10 cellular contexts compared by ENCODE assay signal in the genomic region with DNA sequence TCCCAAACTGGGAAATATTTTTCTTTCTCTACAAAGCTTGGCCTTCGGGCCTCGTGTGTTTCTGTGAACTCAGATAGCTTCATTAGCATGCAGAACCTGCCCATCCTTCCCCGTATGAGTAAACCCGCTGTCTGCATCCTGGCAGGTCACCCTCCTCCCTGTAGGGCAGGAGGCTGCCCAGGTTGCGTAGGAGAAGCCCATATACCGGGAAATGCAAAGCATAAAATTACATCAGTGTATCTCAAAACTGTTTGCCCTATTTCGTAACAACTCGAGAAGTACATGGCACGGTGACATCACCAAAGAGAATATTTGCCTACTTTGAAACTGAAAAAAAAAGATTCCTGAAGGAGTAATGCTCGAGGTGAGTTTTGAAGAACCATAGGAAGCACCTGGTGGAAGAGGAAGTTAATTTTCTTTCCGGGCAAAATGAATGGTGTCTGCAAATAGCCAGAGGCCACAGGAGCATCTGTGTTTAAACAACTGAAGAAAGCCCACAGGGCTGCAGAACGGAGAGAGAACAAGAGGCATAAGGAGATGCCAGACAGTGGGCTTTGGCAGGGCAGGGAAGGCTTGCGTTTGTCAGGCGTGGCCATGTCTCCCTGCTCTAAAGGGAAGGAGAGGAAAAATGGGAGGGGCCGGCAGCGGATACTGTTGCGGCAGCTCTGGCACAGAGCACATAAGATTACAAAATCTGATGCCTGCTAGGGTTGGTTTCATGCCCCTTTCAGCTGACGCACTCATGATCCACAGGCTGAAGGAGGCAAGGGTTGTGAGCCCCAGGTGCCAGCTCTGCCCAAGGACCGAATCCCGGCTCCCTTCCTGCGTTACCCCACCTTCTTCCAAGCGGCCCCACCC.
DNase-seq lines count a peak whose midpoint lies in the region; ATAC-seq, FAIRE-seq and TF ChIP-seq lines count a peak whose summit lies in the region.
"Had no signal": no experiment of that assay in that cellular context is flagged by ENCODE, and none has a peak within 500 bp of the region (broad histone marks: within the 10 kb centered on the region; RNA-seq: fewer than 3 reads in every experiment).

No MANE protein-coding gene starts in this region.

- FAIRE-seq in D721Med (lab: Jason Lieb, UNC), result no peak

- H3K27me3 ChIP-seq in IMR-90 (ENCODE audit: control insufficient read depth, insufficient read depth, low read length) (peaks cover 29% of the 10 kb centered on the region), PC-9 (ENCODE audit: insufficient read depth, low read depth) (no peaks in the 10 kb centered on the region), foreskin keratinocyte (no peaks in the 10 kb centered on the region)

- in situ Hi-C loops in IMR-90 (cut with MboI; ENCODE audit: low sequenced_read_pairs), result no loop called here

- H3K9ac ChIP-seq in IMR-90 (ENCODE audit: low read depth, low read length), result no peak overlapping the region

- TF ChIP-seq CTCF in IMR-90 (conservative IDR thresholded peaks at IDR 0.05; ENCODE audit: low read depth, low read length), result no peak
- no peak for TF ChIP-seq CTCF in PC-9 (conservative IDR thresholded peaks at IDR 0.05)
- no peak for TF ChIP-seq CTCF in foreskin keratinocyte (conservative IDR thresholded peaks at IDR 0.05)
- no peak for TF ChIP-seq CTCF in D721Med (IDR thresholded peaks at IDR 0.05; ENCODE audit: insufficient read depth, missing control alignments)

- no peak overlapping the region for H3K14ac ChIP-seq in IMR-90 (replicated peaks; ENCODE audit: low read depth, low read length)

- no peak overlapping the region for H2BK15ac ChIP-seq in IMR-90 (ENCODE audit: low read depth, low read length)

- H3K27ac ChIP-seq in IMR-90 (ENCODE audit: insufficient read depth, low read length) (no peak overlapping the region), PC-9 (peak overlapping the region; percentile 89), foreskin keratinocyte (no peak overlapping the region)
- H3K27ac ChIP-seq: VCaP had no signal

- BruUV-seq in IMR-90 (replicated peaks; lab: Mats Ljungman, UMichigan), result no TSS peak
- BruUV-seq in PC-9 (replicated peaks; lab: Mats Ljungman, UMichigan), result no TSS peak

- H3K9me1 ChIP-seq in IMR-90 (ENCODE audit: insufficient read depth, low read length), result no peaks in the 10 kb centered on the region

- no peak for TF ChIP-seq POLR2A in IMR-90 (IDR thresholded peaks at IDR 0.05; ENCODE audit: low read depth, low read length)

- H3K18ac ChIP-seq in IMR-90 (ENCODE audit: low read depth, low read length), result no peak overlapping the region

- DNase-seq in IMR-90 (no peak), PC-9 (peak; percentile 41 to 96), foreskin keratinocyte (no peak), sciatic nerve (ENCODE audit: low spot score) (peak; percentile 67), D721Med (ENCODE audit: insufficient read length, low spot score) (no peak), dedifferentiated amniotic fluid mesenchymal stem cell (ENCODE audit: extremely low spot score) (no peak), NCI-H1436 (lab: John Stamatoyannopoulos, UW) (no peak)
- DNase-seq: immature natural killer cell had no signal

- H3K4me3 ChIP-seq in IMR-90 (ENCODE audit: insufficient read depth, low read depth, low read length) (no peak overlapping the region), PC-9 (peak overlapping the region; percentile 25; the same call in 1 of the 2 replicates)

- WGBS in IMR-90 (ENCODE audit: extremely low coverage in 2 of 2, insufficient read length in 1 of 2), 2 experiments, result 92% methylated on average over 13 of the region's 22 CpGs; no CpG with 5 or more reads in 1 of the 2 experiments

- H3F3A ChIP-seq in PC-9 (ENCODE audit: insufficient read depth, low read depth), result peaks cover 31% of the 10 kb centered on the region

- no peak overlapping the region for H3K4ac ChIP-seq in IMR-90 (ENCODE audit: low read depth, low read length)

- intact Hi-C loops in IMR-90 (cut with micrococcal nuclease) (no loop called here), PC-9 (cut with micrococcal nuclease; ENCODE audit: unreplicated experiment) (loop anchor here (1.0 kb wide), 1 partner anchor 433 kb away; no protein-coding TSS in a partner anchor), sciatic nerve (cut with DNase I) (no loop called here)

- H4K8ac ChIP-seq in IMR-90 (ENCODE audit: low read depth in 2 of 2, low read length in 2 of 2), result no peak overlapping the region

- H3K23ac ChIP-seq in IMR-90 (ENCODE audit: low read depth, low read length), result no peak overlapping the region

- H2AFZ ChIP-seq in IMR-90 (replicated peaks; ENCODE audit: low read length, poor library complexity) (no peak overlapping the region), PC-9 (peak overlapping the region; percentile 71)

- no peak overlapping the region for H2AK9ac ChIP-seq in IMR-90 (replicated peaks; ENCODE audit: low read depth, low read length, poor library complexity)

- TF ChIP-seq RAD21 in IMR-90 (IDR thresholded peaks at IDR 0.05; ENCODE audit: low read length), result no peak

- no peaks in the 10 kb centered on the region for H3K4me1 ChIP-seq in IMR-90 (ENCODE audit: control insufficient read depth, insufficient read depth, low read length)
- H3K4me1 ChIP-seq in PC-9 (replicated peaks; ENCODE audit: insufficient read depth), result peaks cover 29% of the 10 kb centered on the region
- H3K4me1 ChIP-seq in foreskin keratinocyte, result peaks cover 4% of the 10 kb centered on the region

- CTCF ChIA-PET in IMR-90 (lab: Yijun Ruan, JAX) (no interaction called here), PC-9 (lab: Charles Lee) (interaction anchor here (0.7 kb wide), 1 partner anchor 22 kb away, joined by 5 read pairs; no protein-coding TSS in a partner anchor)

- H3K36me3 ChIP-seq in IMR-90 (ENCODE audit: control insufficient read depth, insufficient read depth, low read length), result no peaks in the 10 kb centered on the region
- no peaks in the 10 kb centered on the region for H3K36me3 ChIP-seq in PC-9 (ENCODE audit: low read depth)

- no peak overlapping the region for H3K56ac ChIP-seq in IMR-90 (ENCODE audit: extremely low read depth, insufficient read depth, low read length)

- H3K79me2 ChIP-seq in PC-9 (ENCODE audit: low read depth), result no peaks in the 10 kb centered on the region

- H3K79me1 ChIP-seq in IMR-90 (ENCODE audit: low read depth in 1 of 2, low read length in 2 of 2), result no peaks in the 10 kb centered on the region

- no peak for ATAC-seq in IMR-90 (ENCODE audit: low read depth)
- peak; percentile 19 for ATAC-seq in foreskin keratinocyte
- peak; percentile 86 for ATAC-seq in sciatic nerve
- ATAC-seq in GM18498 (IDR thresholded peaks at IDR 0.05; ENCODE audit: unreplicated experiment), result no peak

- no peaks in the 10 kb centered on the region; the same call in 1 of the 2 replicates for H3K9me3 ChIP-seq in IMR-90 (ENCODE audit: control insufficient read depth, insufficient read depth, low read length)
- peaks cover 8% of the 10 kb centered on the region; the same call in 1 of the 2 replicates for H3K9me3 ChIP-seq in PC-9 (ENCODE audit: insufficient read depth, low read depth)

- POLR2A ChIA-PET in IMR-90 (lab: Charles Lee; ENCODE audit: unreplicated experiment) (no interaction called here), PC-9 (lab: Charles Lee; ENCODE audit: unreplicated experiment) (interaction anchor here (0.5 kb wide), 1 partner anchor 38 kb away, joined by 3 read pairs; no protein-coding TSS in a partner anchor)

- H3K9me2 ChIP-seq in PC-9 (ENCODE audit: insufficient read depth), result no peaks in the 10 kb centered on the region

- H4K20me1 ChIP-seq in IMR-90 (ENCODE audit: insufficient read depth, low read length) (no peaks in the 10 kb centered on the region; the same call in 1 of the 2 replicates), PC-9 (ENCODE audit: insufficient read depth) (no peaks in the 10 kb centered on the region)

- H3K4me2 ChIP-seq in IMR-90 (ENCODE audit: low read depth, low read length) (no peak overlapping the region), PC-9 (peak overlapping the region; percentile 69)

- no peak overlapping the region for H2BK120ac ChIP-seq in IMR-90 (ENCODE audit: low read depth, low read length)

- no peak overlapping the region for H4K91ac ChIP-seq in IMR-90 (ENCODE audit: insufficient read depth, low read depth, low read length)

- no peak overlapping the region for H2BK20ac ChIP-seq in IMR-90 (ENCODE audit: low read depth, low read length)

- dilution Hi-C loops in IMR-90 (cut with HindIII; ENCODE audit: low sequenced_read_pairs, unreplicated experiment), result no loop called here

- H2BK5ac ChIP-seq in IMR-90 (ENCODE audit: low read depth, low read length, poor library complexity, severe bottlenecking), result no peak overlapping the region

- H4K5ac ChIP-seq in IMR-90 (ENCODE audit: low read depth, low read length), result no peak overlapping the region

- no peak overlapping the region for H2AK5ac ChIP-seq in IMR-90 (ENCODE audit: low read depth, low read length)

TF ChIP-seq in IMR-90, 13 proteins besides CTCF, POLR2A, EP300 and RAD21:
- no peak for TF ChIP-seq RCOR1 (IDR thresholded peaks at IDR 0.05; ENCODE audit: insufficient replicate concordance, low read length)
- peak; percentile 56 for TF ChIP-seq CEBPB (IDR thresholded peaks at IDR 0.05; ENCODE audit: low read depth, low read length)
- TF ChIP-seq NFE2L2 (IDR thresholded peaks at IDR 0.05; ENCODE audit: low read depth, low read length), result no peak

Comparison
In these comparisons a context has a peak if more than half of its experiments do, and no peak if none do; other contexts are left out.
1. ATAC-seq: peak in foreskin keratinocyte (single experiment) and sciatic nerve (single experiment); none in IMR-90 (single experiment) and GM18498 (single experiment).
2. DNase-seq: peak in PC-9 (2 of 2) and sciatic nerve (single experiment); none in IMR-90 (single experiment), foreskin keratinocyte (0 of 2), D721Med (single experiment), dedifferentiated amniotic fluid mesenchymal stem cell (single experiment) and NCI-H1436 (single experiment).